ENCODE assay signal across 22 cellular contexts in the genomic region with DNA sequence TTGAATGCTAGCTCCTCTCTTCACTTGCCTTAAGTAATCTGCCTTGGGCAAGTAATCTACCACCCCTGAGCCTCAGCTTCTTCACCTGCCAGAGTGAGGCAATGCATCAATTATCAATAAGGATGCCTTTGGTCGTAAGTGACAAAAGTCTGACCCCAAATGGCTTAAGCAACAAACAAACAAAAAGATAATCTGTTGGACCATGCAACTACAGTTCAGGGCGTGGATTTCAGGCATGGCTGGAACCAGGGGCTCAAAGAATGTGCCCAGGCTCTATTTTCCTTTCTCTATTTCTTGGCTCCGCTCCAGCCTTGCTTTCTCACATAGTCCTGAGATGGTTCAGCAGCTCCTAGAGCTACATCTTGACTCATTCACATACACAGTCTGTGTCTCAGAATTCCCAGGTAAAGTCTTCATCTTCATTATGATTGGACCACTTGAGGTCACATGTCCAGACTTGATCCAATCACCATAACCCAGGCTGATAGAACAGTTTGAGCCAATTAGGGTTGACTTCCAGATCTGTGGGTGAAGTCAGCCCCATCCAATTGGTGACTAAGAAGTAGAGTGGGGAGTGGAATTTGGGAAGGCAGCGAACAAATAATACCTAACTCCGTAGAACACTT. TPM values are rescaled to one million over a fixed set of nuclear protein-coding genes. Genes with fewer than 3 reads are reported as not detected.
"Had no signal": no experiment of that assay in that cellular context is flagged by ENCODE, and none has a peak within 500 bp of the region (broad histone marks: within the 10 kb centered on the region; RNA-seq: fewer than 3 reads in every experiment).

No MANE protein-coding gene starts in this region.

- H3K4me3 ChIP-seq: gastroesophageal sphincter, heart right ventricle, thyroid gland had no signal

- DNase-seq: activated CD4-positive, alpha-beta T cell treated with anti-CD3 and anti-CD28 coated beads, Interleukin-2, amount 10 ng/mL, durations not matched to agents 24 days and 14 days; activated CD4-positive, CD25-positive, alpha-beta regulatory T cell; activated CD8-positive, alpha-beta memory T cell treated with anti-CD3 and anti-CD28 coated beads, Interleukin-2, amount 50 U/mL, for 48 hours; activated gamma-delta T cell treated with Interleukin-2 at 50 U/mL for 16 hours; activated naive CD8-positive, alpha-beta T cell treated with anti-CD3 and anti-CD28 coated beads for 36 hours; activated T-cell treated with anti-CD3 and anti-CD28 coated beads, Interleukin-2, amount 50 U/mL, for 72 hours; effector memory CD4-positive, alpha-beta T cell; heart right ventricle; naive thymus-derived CD8-positive, alpha-beta T cell; stimulated activated CD4-positive, alpha-beta T cell treated with anti-CD3 and anti-CD28 coated beads, Interleukin-4, amount 100 ng/mL, for 1 hour; stimulated activated naive B cell treated with anti-CD40 and anti-IgM and Interleukin-4, amounts not matched to agents 10 μg/mL and 1 μg/mL and 100 μg/mL, for 72 hours; thyroid gland had no signal

- H3K9me3 ChIP-seq: gastroesophageal sphincter, neutrophil, thyroid gland had no signal

- H3K9me3 Mint-ChIP-seq: activated T-cell treated with anti-CD3 and anti-CD28 coated beads, Interleukin-2, amount 50 U/mL, for 72 hours had no signal

- H3K27me3 Mint-ChIP-seq: activated naive CD8-positive, alpha-beta T cell treated with anti-CD3 and anti-CD28 coated beads for 36 hours; brain; naive thymus-derived CD8-positive, alpha-beta T cell had no signal

- H3K36me3 ChIP-seq: gastroesophageal sphincter, heart right ventricle, neutrophil, thyroid gland had no signal

- FAIRE-seq: urothelium cell line had no signal

- H3K4me1 ChIP-seq: gastroesophageal sphincter, thyroid gland had no signal

- ATAC-seq: gastroesophageal sphincter had no signal

- H3K27ac ChIP-seq: epithelial cell of prostate, gastroesophageal sphincter, heart right ventricle, neutrophil, thyroid gland had no signal

- H3K36me3 Mint-ChIP-seq: activated naive CD8-positive, alpha-beta T cell treated with anti-CD3 and anti-CD28 coated beads for 36 hours; naive thymus-derived CD8-positive, alpha-beta T cell had no signal

- H3K4me3 Mint-ChIP-seq: activated CD4-positive, alpha-beta T cell treated with anti-CD3 and anti-CD28 coated beads, Interleukin-2, amount 10 ng/mL, durations not matched to agents 24 days and 14 days; activated naive CD8-positive, alpha-beta T cell treated with anti-CD3 and anti-CD28 coated beads for 36 hours; activated T-cell treated with anti-CD3 and anti-CD28 coated beads, Interleukin-2, amount 50 U/mL, for 72 hours; brain; dendritic cell treated with granulocyte-macrophage colony-stimulating factor and Interleukin-4, amounts not matched to agents 40 ng/mL and 50 ng/mL, for 4 days; naive thymus-derived CD8-positive, alpha-beta T cell; stimulated activated naive B cell treated with anti-CD40 and anti-IgM and Interleukin-4, amounts not matched to agents 10 μg/mL and 1 μg/mL and 100 μg/mL, for 72 hours; T-helper 2 cell treated with Interferon-gamma antibody and Interleukin-4, amounts not matched to agents 5 μg/mL and 100 μg/mL, for 36 hours had no signal

- H3K4me1 Mint-ChIP-seq: brain had no signal

- H3K27ac Mint-ChIP-seq: activated CD4-positive, alpha-beta T cell treated with anti-CD3 and anti-CD28 coated beads, Interleukin-2, amount 10 ng/mL, durations not matched to agents 24 days and 14 days; activated naive CD8-positive, alpha-beta T cell treated with anti-CD3 and anti-CD28 coated beads for 36 hours; activated T-cell treated with anti-CD3 and anti-CD28 coated beads, Interleukin-2, amount 50 U/mL, for 72 hours; brain; dendritic cell treated with granulocyte-macrophage colony-stimulating factor and Interleukin-4, amounts not matched to agents 40 ng/mL and 50 ng/mL, for 4 days; naive thymus-derived CD8-positive, alpha-beta T cell; stimulated activated naive B cell treated with anti-CD40 and anti-IgM and Interleukin-4, amounts not matched to agents 10 μg/mL and 1 μg/mL and 100 μg/mL, for 72 hours; T-helper 2 cell treated with Interferon-gamma antibody and Interleukin-4, amounts not matched to agents 5 μg/mL and 100 μg/mL, for 36 hours had no signal

- H3K27me3 ChIP-seq: gastroesophageal sphincter, heart right ventricle, thyroid gland had no signal

RNA-seq across cellular contexts. Expression of gene ACSBG2, which starts 29.6 kb away (rescaled TPM):
- total RNA-seq: activated CD4-positive, alpha-beta T cell treated with anti-CD3 and anti-CD28 coated beads, Interleukin-2, amount 10 ng/mL, durations not matched to agents 24 days and 14 days; activated naive CD8-positive, alpha-beta T cell treated with anti-CD3 and anti-CD28 coated beads for 36 hours; activated T-cell treated with anti-CD3 and anti-CD28 coated beads, Interleukin-2, amount 50 U/mL, for 72 hours; heart right ventricle; left lobe of liver; mucosa of gallbladder; naive thymus-derived CD8-positive, alpha-beta T cell; skeletal muscle tissue had no signal
- polyA plus RNA-seq: heart right ventricle had no signal
